ENCODE assay signal across 17 cellular contexts in genomic region chr10:67978749-67979148, GRCh38.
DNase-seq lines count a peak whose midpoint lies in the region; ATAC-seq, FAIRE-seq and TF ChIP-seq lines count a peak whose summit lies in the region.
"Had no signal": no experiment of that assay in that cellular context is flagged by ENCODE, and none has a peak within 500 bp of the region (broad histone marks: within the 10 kb centered on the region; RNA-seq: fewer than 3 reads in every experiment).

No MANE protein-coding gene starts in this region.

- peaks cover 6% of the 10 kb centered on the region for H3K4me1 Mint-ChIP-seq in activated T-cell treated with anti-CD3 and anti-CD28 coated beads, Interleukin-2, amount 50 U/mL, for 72 hours (ENCODE audit: low read depth)
- H3K4me1 Mint-ChIP-seq in astrocyte (ENCODE audit: low read depth, unreplicated experiment), result peaks cover 6% of the 10 kb centered on the region
- peaks cover 4% of the 10 kb centered on the region for H3K4me1 Mint-ChIP-seq in nephron progenitor cell

- no peaks in the 10 kb centered on the region for H3K27me3 ChIP-seq in GM23248 (replicated peaks; ENCODE audit: insufficient read depth)
- H3K27me3 ChIP-seq in astrocyte (ENCODE audit: insufficient read depth, low read length), result no peaks in the 10 kb centered on the region
- H3K27me3 ChIP-seq in right lobe of liver, result no peaks in the 10 kb centered on the region

- TF ChIP-seq POLR2A in right lobe of liver (IDR thresholded peaks at IDR 0.05), result no peak

- H3K9me3 ChIP-seq in GM23248 (ENCODE audit: low read depth) (no peaks in the 10 kb centered on the region), astrocyte (ENCODE audit: insufficient read depth, low read depth, low read length) (no peaks in the 10 kb centered on the region), right lobe of liver (no peaks in the 10 kb centered on the region)

- no peaks in the 10 kb centered on the region for H4K20me1 ChIP-seq in GM23248 (ENCODE audit: insufficient read depth)
- H4K20me1 ChIP-seq in astrocyte (ENCODE audit: insufficient read depth, low read length), result peaks cover 31% of the 10 kb centered on the region

- intact Hi-C loops in right lobe of liver (cut with DNase I), result no loop called here

- H3K4me2 ChIP-seq in GM23248 (ENCODE audit: unreplicated experiment) (no peak overlapping the region), astrocyte (ENCODE audit: low read length) (no peak overlapping the region)

- peak overlapping the region; percentile 15 for H3K27ac ChIP-seq in GM23248
- H3K27ac ChIP-seq in astrocyte (ENCODE audit: low read depth, low read length), result no peak overlapping the region
- H3K27ac ChIP-seq in right lobe of liver, result no peak overlapping the region
- H3K27ac ChIP-seq: HL-60 had no signal

- H3K9ac ChIP-seq in GM23248 (no peak overlapping the region), astrocyte (ENCODE audit: low read length) (no peak overlapping the region)

- no peaks in the 10 kb centered on the region for H3K9me2 ChIP-seq in GM23248 (ENCODE audit: insufficient read depth)

- DNase-seq in activated T-cell treated with anti-CD3 and anti-CD28 coated beads, Interleukin-2, amount 50 U/mL, for 72 hours, result peak in 1 of 2 donors; percentile 5
- DNase-seq in activated T-cell treated with anti-CD3 and anti-CD28 coated beads, Interleukin-2, amount 50 U/mL, for 48 hours, result no peak
- DNase-seq in GM23248 (peak; percentile 37), astrocyte (ENCODE audit: low read depth) (peak; percentile 51), nephron progenitor cell (no peak), HTR-8/SVneo (ENCODE audit: insufficient read length, low spot score) (no peak), DMS 273 (lab: John Stamatoyannopoulos, UW; ENCODE audit: unreplicated experiment) (no peak), right lobe of liver (no peak)
- DNase-seq: CD4-positive, alpha-beta memory T cell; GOT3; NCI-H1048; NCI-H146; NCI-H2081 treated with DMSO at 0.1 percent for 48 hours; NCI-H226; NCI-H526 treated with DMSO at 0.1 percent for 48 hours had no signal

- H3K79me2 ChIP-seq in GM23248 (ENCODE audit: insufficient read depth) (peaks cover 96% of the 10 kb centered on the region), astrocyte (ENCODE audit: insufficient read depth, low read length) (peaks cover 34% of the 10 kb centered on the region)

- H2AFZ ChIP-seq in GM23248, result no peak overlapping the region
- no peak overlapping the region for H2AFZ ChIP-seq in astrocyte (ENCODE audit: low read depth, low read length)

- H3K27me3 Mint-ChIP-seq in activated T-cell treated with anti-CD3 and anti-CD28 coated beads, Interleukin-2, amount 50 U/mL, for 72 hours (ENCODE audit: low read depth), result no peaks in the 10 kb centered on the region
- H3K27me3 Mint-ChIP-seq in astrocyte (ENCODE audit: low read depth, unreplicated experiment), result no peaks in the 10 kb centered on the region
- H3K27me3 Mint-ChIP-seq in nephron progenitor cell (ENCODE audit: low read depth, poor library complexity), result peaks cover 4% of the 10 kb centered on the region
- H3K27me3 Mint-ChIP-seq: CD4-positive, alpha-beta memory T cell had no signal

- H3K4me3 Mint-ChIP-seq in activated T-cell treated with anti-CD3 and anti-CD28 coated beads, Interleukin-2, amount 50 U/mL, for 72 hours, result peak overlapping the region in 1 of 2 donors; percentile 17
- no peak overlapping the region for H3K4me3 Mint-ChIP-seq in astrocyte (ENCODE audit: unreplicated experiment)
- H3K4me3 Mint-ChIP-seq in nephron progenitor cell, result no peak overlapping the region
- H3K4me3 Mint-ChIP-seq: CD4-positive, alpha-beta memory T cell had no signal

- H3K9me3 Mint-ChIP-seq in activated T-cell treated with anti-CD3 and anti-CD28 coated beads, Interleukin-2, amount 50 U/mL, for 72 hours, result no peaks in the 10 kb centered on the region
- H3K9me3 Mint-ChIP-seq in astrocyte (ENCODE audit: unreplicated experiment) (no peaks in the 10 kb centered on the region), nephron progenitor cell (peaks cover 4% of the 10 kb centered on the region)

- no peak overlapping the region for H3K4me3 ChIP-seq in GM23248
- no peak overlapping the region for H3K4me3 ChIP-seq in astrocyte (ENCODE audit: insufficient read depth, low read depth, low read length)
- no peak overlapping the region for H3K4me3 ChIP-seq in right lobe of liver
- H3K4me3 ChIP-seq: K562 had no signal

- peak; percentile 32 to 74 for ATAC-seq in activated T-cell treated with anti-CD3 and anti-CD28 coated beads, Interleukin-2, amount 50 U/mL, for 72 hours (replicated peaks in 1 of 2)
- ATAC-seq in right lobe of liver, result no peak
- ATAC-seq: K562 had no signal

- peak overlapping the region; percentile 58 for H3K27ac Mint-ChIP-seq in activated T-cell treated with anti-CD3 and anti-CD28 coated beads, Interleukin-2, amount 50 U/mL, for 72 hours
- no peak overlapping the region for H3K27ac Mint-ChIP-seq in astrocyte (ENCODE audit: unreplicated experiment)
- peak overlapping the region; percentile 31 for H3K27ac Mint-ChIP-seq in nephron progenitor cell

- FAIRE-seq in astrocyte (lab: Jason Lieb, UNC) (no peak), HTR-8/SVneo (lab: Jason Lieb, UNC) (no peak)
- FAIRE-seq: K562 had no signal

- WGBS in GM23248 (ENCODE audit: low coverage in 1 of 2, low lambda C conversion rate in 2 of 2, missing lambda C conversion rate in 2 of 2), 2 experiments, result 63 to 70% methylated on average over 5 of the region's 5 CpGs
- 100% methylated on average over 5 of the region's 5 CpGs for WGBS in right lobe of liver (ENCODE audit: insufficient coverage, low coverage, low lambda C conversion rate, missing lambda C conversion rate)

- in situ Hi-C loops in GM23248 (cut with MboI), result no loop called here

- peaks cover 82% of the 10 kb centered on the region for H3F3A ChIP-seq in GM23248 (ENCODE audit: insufficient read depth)

- H3K4me1 ChIP-seq in GM23248 (ENCODE audit: insufficient read depth) (no peaks in the 10 kb centered on the region), astrocyte (ENCODE audit: insufficient read depth, low read length) (no peaks in the 10 kb centered on the region), right lobe of liver (peaks cover 0 to 17% (median 4%) of the 10 kb centered on the region in 4 donors)

- H3K36me3 ChIP-seq in GM23248 (ENCODE audit: low read depth), result peaks cover 86% of the 10 kb centered on the region
- peaks cover 26% of the 10 kb centered on the region for H3K36me3 ChIP-seq in astrocyte (ENCODE audit: insufficient read depth, low read length)
- H3K36me3 ChIP-seq in right lobe of liver, result peaks cover 0 to 37% (median 3%) of the 10 kb centered on the region in 4 donors

- peaks cover 18 to 19% of the 10 kb centered on the region in 2 donors for H3K36me3 Mint-ChIP-seq in activated T-cell treated with anti-CD3 and anti-CD28 coated beads, Interleukin-2, amount 50 U/mL, for 72 hours (ENCODE audit: insufficient read depth in 2 of 2)
- H3K36me3 Mint-ChIP-seq in astrocyte (ENCODE audit: low read depth, unreplicated experiment), result peaks cover 17% of the 10 kb centered on the region
- H3K36me3 Mint-ChIP-seq in nephron progenitor cell (ENCODE audit: low read depth), result peaks cover 89% of the 10 kb centered on the region

- no peak for TF ChIP-seq CTCF in astrocyte (IDR thresholded peaks at IDR 0.05; ENCODE audit: insufficient read depth, low read depth, low read length)
- TF ChIP-seq CTCF in nephron progenitor cell (IDR thresholded peaks at IDR 0.05), result no peak
- no peak for TF ChIP-seq CTCF in right lobe of liver (IDR thresholded peaks at IDR 0.05)

Comparison
In these comparisons a context has a peak if more than half of its experiments do, and no peak if none do; other contexts are left out.
1. ATAC-seq: peak in activated T-cell treated with anti-CD3 and anti-CD28 coated beads, Interleukin-2, amount 50 U/mL, for 72 hours (2 of 2); none in right lobe of liver (0 of 4).
2. DNase-seq: peak in GM23248 (single experiment) and astrocyte (single experiment); none in activated T-cell treated with anti-CD3 and anti-CD28 coated beads, Interleukin-2, amount 50 U/mL, for 48 hours (0 of 2), nephron progenitor cell (single experiment), HTR-8/SVneo (single experiment), DMS 273 (single experiment) and right lobe of liver (0 of 3).